9 cellular contexts compared by ENCODE assay signal in genomic region chr1:12617511-12617900, GRCh38. TPM values are rescaled to one million over a fixed set of nuclear protein-coding genes. Genes with fewer than 3 reads are reported as not detected.
DNase-seq lines count a peak whose midpoint lies in the region; ATAC-seq and TF ChIP-seq lines count a peak whose summit lies in the region.
"Had no signal": no experiment of that assay in that cellular context is flagged by ENCODE, and none has a peak within 500 bp of the region (broad histone marks: within the 10 kb centered on the region; RNA-seq: fewer than 3 reads in every experiment).

No MANE protein-coding gene starts in this region.

- H3K4me1 ChIP-seq in esophagus (ENCODE audit: control insufficient read depth in 2 of 2, insufficient read depth in 2 of 2, low read length in 1 of 2) (peaks cover 8 to 20% of the 10 kb centered on the region in 2 donors), rectal smooth muscle tissue (ENCODE audit: control insufficient read depth, insufficient read depth, low read length) (peaks cover 38% of the 10 kb centered on the region)

- 0% methylated on average over 5 to 13 of the region's 13 CpGs for WGBS in esophagus, 2 donors

- H3K36me3 ChIP-seq in esophagus (ENCODE audit: control insufficient read depth in 2 of 2, insufficient read depth in 2 of 2, low read length in 1 of 2) (no peaks in the 10 kb centered on the region), rectal smooth muscle tissue (ENCODE audit: control insufficient read depth, insufficient read depth, low read length) (no peaks in the 10 kb centered on the region)

- no peaks in the 10 kb centered on the region for H3K27me3 ChIP-seq in esophagus (ENCODE audit: control insufficient read depth in 1 of 2, insufficient read depth in 2 of 2, low read length in 2 of 2)
- H3K27me3 ChIP-seq in rectal smooth muscle tissue (ENCODE audit: control insufficient read depth, insufficient read depth, low read length): no peaks in the 10 kb centered on the region

- no peak for ATAC-seq in GM21723 (IDR thresholded peaks at IDR 0.05; ENCODE audit: unreplicated experiment)

- peaks cover 59% of the 10 kb centered on the region for H3K4me1 Mint-ChIP-seq in HFFc6 (ENCODE audit: low read depth)
- peaks cover 56% of the 10 kb centered on the region for H3K4me1 Mint-ChIP-seq in activated CD4-positive, alpha-beta T cell treated with anti-CD3 and anti-CD28 coated beads, Interleukin-2, amount 10 ng/mL, durations not matched to agents 7 days and 5 days

- POLR2A ChIA-PET in activated CD4-positive, alpha-beta T cell treated with anti-CD3 and anti-CD28 coated beads, Interleukin-2, amount 10 ng/mL, durations not matched to agents 7 days and 5 days (lab: Charles Lee): interaction anchor here (0.6 to 1.0 kb wide), 2 partner anchors 137 to 182 kb away, joined by 4 read pairs; no protein-coding TSS in a partner anchor

- H3K4me3 ChIP-seq in esophagus (ENCODE audit: low read depth in 1 of 2, low read length in 2 of 2) (peak overlapping the region; percentile 93 to 96), rectal smooth muscle tissue (ENCODE audit: low read length) (peak overlapping the region; percentile 88)

- no peak for TF ChIP-seq CTCF in HFFc6 (IDR thresholded peaks at IDR 0.05)

- DNase-seq in HFFc6 (no peak), SK-N-DZ (ENCODE audit: low spot score) (no peak), NCI-H345 (lab: John Stamatoyannopoulos, UW) (no peak), kidney tubule cell (ENCODE audit: low spot score) (no peak)
- peak; percentile 50 for DNase-seq in activated CD4-positive, alpha-beta T cell treated with anti-CD3 and anti-CD28 coated beads, Interleukin-2, amount 10 ng/mL, durations not matched to agents 7 days and 5 days

- peaks cover 10% of the 10 kb centered on the region for H3K27me3 Mint-ChIP-seq in HFFc6 (ENCODE audit: insufficient read depth)
- H3K27me3 Mint-ChIP-seq in activated CD4-positive, alpha-beta T cell treated with anti-CD3 and anti-CD28 coated beads, Interleukin-2, amount 10 ng/mL, durations not matched to agents 7 days and 5 days: peaks cover 13% of the 10 kb centered on the region

- peak overlapping the region; percentile 74; the same call in 1 of the 2 replicates for H3K27ac Mint-ChIP-seq in HFFc6
- H3K27ac Mint-ChIP-seq in activated CD4-positive, alpha-beta T cell treated with anti-CD3 and anti-CD28 coated beads, Interleukin-2, amount 10 ng/mL, durations not matched to agents 7 days and 5 days: peak overlapping the region; percentile 95

- H3K9me3 Mint-ChIP-seq in HFFc6: no peaks in the 10 kb centered on the region
- no peaks in the 10 kb centered on the region for H3K9me3 Mint-ChIP-seq in activated CD4-positive, alpha-beta T cell treated with anti-CD3 and anti-CD28 coated beads, Interleukin-2, amount 10 ng/mL, durations not matched to agents 7 days and 5 days

- no peaks in the 10 kb centered on the region; the same call in 1 of the 2 replicates for H3K36me3 Mint-ChIP-seq in HFFc6 (ENCODE audit: low read depth)
- H3K36me3 Mint-ChIP-seq in activated CD4-positive, alpha-beta T cell treated with anti-CD3 and anti-CD28 coated beads, Interleukin-2, amount 10 ng/mL, durations not matched to agents 7 days and 5 days (ENCODE audit: low read depth): peaks cover 17% of the 10 kb centered on the region

- CTCF ChIA-PET in activated CD4-positive, alpha-beta T cell treated with anti-CD3 and anti-CD28 coated beads, Interleukin-2, amount 10 ng/mL, durations not matched to agents 7 days and 5 days (lab: Charles Lee): interaction anchor here (0.6 to 4.0 kb wide), 9 partner anchors 25 to 345 kb away, joined by 3 to 13 read pairs (median 3); no protein-coding TSS in a partner anchor

- no peaks in the 10 kb centered on the region for H3K9me3 ChIP-seq in esophagus (ENCODE audit: control insufficient read depth in 2 of 2, insufficient read depth in 1 of 2, low read depth in 1 of 2, low read length in 1 of 2)

- peak overlapping the region; percentile 43 for H3K9ac ChIP-seq in rectal smooth muscle tissue (ENCODE audit: low read length)

- H3K4me3 Mint-ChIP-seq in HFFc6: peak overlapping the region; percentile 93
- peak overlapping the region; percentile 96 for H3K4me3 Mint-ChIP-seq in activated CD4-positive, alpha-beta T cell treated with anti-CD3 and anti-CD28 coated beads, Interleukin-2, amount 10 ng/mL, durations not matched to agents 7 days and 5 days

- H3K27ac ChIP-seq in esophagus (ENCODE audit: low read depth in 2 of 2, low read length in 1 of 2) (peak overlapping the region; percentile 95 to 99), rectal smooth muscle tissue (ENCODE audit: low read depth, low read length) (peak overlapping the region; percentile 95)

RNA-seq across cellular contexts. Expression of gene DHRS3, which starts 0.5 kb away (rescaled TPM):
- 10 to 100 TPM in 4 of 6 experiments, 1 to 10 TPM in 2; 6.0 to 29.1 (median 27.1) TPM for total RNA-seq in HFFc6 (2021; fragmentation: NEBNext Ultra II Directional; extraction: Animal tissue kit (Norgen Biotek cat#: 25700))
- 10 to 100 TPM; 30.3 to 31.2 TPM for total RNA-seq in activated CD4-positive, alpha-beta T cell treated with anti-CD3 and anti-CD28 coated beads, Interleukin-2, amount 10 ng/mL, durations not matched to agents 7 days and 5 days
- polyA plus RNA-seq in esophagus: 10 to 100 TPM; 73.1 to 83.7 TPM
- not detected in 2 replicates for polyA plus RNA-seq in SK-N-DZ (2014; cell fraction: cytosol; rRNA removed)
- polyA plus RNA-seq in SK-N-DZ (2014; cell fraction: nucleus; rRNA removed): not detected in 2 replicates
- total RNA-seq: SK-MEL-5 had no signal

RNA-seq across cellular contexts. Expression of gene AADACL4, which starts 26.4 kb away (rescaled TPM):
- not detected for total RNA-seq in HFFc6 (2021; fragmentation: NEBNext Ultra II Directional; extraction: Animal tissue kit (Norgen Biotek cat#: 25700))
- not detected for total RNA-seq in activated CD4-positive, alpha-beta T cell treated with anti-CD3 and anti-CD28 coated beads, Interleukin-2, amount 10 ng/mL, durations not matched to agents 7 days and 5 days
- polyA plus RNA-seq in esophagus: not detected
- polyA plus RNA-seq in SK-N-DZ (2014; cell fraction: cytosol; rRNA removed): not detected in 2 replicates
- not detected in 2 replicates for polyA plus RNA-seq in SK-N-DZ (2014; cell fraction: nucleus; rRNA removed)
- total RNA-seq: SK-MEL-5 had no signal
